8 cellular contexts compared by ENCODE assay signal in genomic region chr11:77126861-77127673, GRCh38. TPM values are rescaled to one million over a fixed set of nuclear protein-coding genes. Genes with fewer than 3 reads are reported as not detected.
DNase-seq lines count a peak whose midpoint lies in the region; ATAC-seq and TF ChIP-seq lines count a peak whose summit lies in the region.

No MANE protein-coding gene starts in this region.

- DNase-seq in CD14-positive monocyte (ENCODE audit: low spot score) (no peak), HCEC 1CT (peak; percentile 33), RPMI7951 (ENCODE audit: low read depth) (peak; percentile 42), activated gamma-delta T cell (lab: John Stamatoyannopoulos, UW) (peak; percentile 23), germinal center (ENCODE audit: low spot score) (peak; percentile 71), omental fat pad (ENCODE audit: low spot score) (no peak)

- H3K4me1 ChIP-seq in thymus (ENCODE audit: control insufficient read depth, insufficient read depth, low read length): peaks cover 8% of the 10 kb centered on the region

- intact Hi-C loops in CD14-positive monocyte (cut with micrococcal nuclease): loop anchor here in 1 of 2 donors (1.0 to 10.0 kb wide), 2 partner anchors 61 to 488 kb away; no protein-coding TSS in a partner anchor

- H3K4me3 ChIP-seq in thymus (ENCODE audit: low read length): peak overlapping the region; percentile 33

- no peak overlapping the region for H3K27ac ChIP-seq in thymus (ENCODE audit: low read depth)

- H3K27me3 Mint-ChIP-seq in CD14-positive monocyte (ENCODE audit: low read depth in 3 of 3): peaks cover 13 to 19% (median 14%) of the 10 kb centered on the region in 3 donors

- no peaks in the 10 kb centered on the region for H3K27me3 ChIP-seq in thymus (ENCODE audit: control insufficient read depth, insufficient read depth)

- H3K36me3 ChIP-seq in thymus (ENCODE audit: control insufficient read depth, insufficient read depth): no peaks in the 10 kb centered on the region

- no peaks in the 10 kb centered on the region for H3K9me3 ChIP-seq in thymus (ENCODE audit: control insufficient read depth)

- H3K9me3 Mint-ChIP-seq in CD14-positive monocyte: peaks cover 0 to 3% (median 0%) of the 10 kb centered on the region in 7 donors

- ATAC-seq in omental fat pad (ENCODE audit: low FRiP score) (peak; percentile 44), GM19455 (IDR thresholded peaks at IDR 0.05; ENCODE audit: unreplicated experiment) (no peak)

- no peak overlapping the region for H3K27ac Mint-ChIP-seq in CD14-positive monocyte

- peak overlapping the region; percentile 67 to 78 for H3K4me3 Mint-ChIP-seq in CD14-positive monocyte

- H3K4me1 Mint-ChIP-seq in CD14-positive monocyte: peaks cover 15% of the 10 kb centered on the region

- H3K36me3 Mint-ChIP-seq in CD14-positive monocyte: no peaks in the 10 kb centered on the region

- whole genome bisulfite sequencing in thymus: 11% methylated on average over 33 of the region's 33 CpGs

- TF ChIP-seq CTCF in CD14-positive monocyte (IDR thresholded peaks at IDR 0.05) (peak; percentile 99), omental fat pad (IDR thresholded peaks at IDR 0.05) (peak in 2 of 3 donors; percentile 85 to 90)

RNA-seq across cellular contexts. Expression of gene MYO7A, which starts 1.0 kb away (rescaled TPM):
- polyA plus RNA-seq in CD14-positive monocyte (1 to 10 TPM; 3.5 to 3.6 TPM), thymus (7.6 TPM)
- 0.29 and 0.36 TPM in 2 replicates for total RNA-seq in RPMI7951 (2014; rRNA removed; shearing (Covaris generic))
- 10 to 100 TPM; 13.4 to 29.9 (median 18.0) TPM for total RNA-seq in omental fat pad

RNA-seq across cellular contexts. Expression of gene OMP, which starts 24.4 kb away (rescaled TPM):
- polyA plus RNA-seq in CD14-positive monocyte: not detected
- total RNA-seq in RPMI7951 (2014; rRNA removed; shearing (Covaris generic)): not detected in 2 replicates
- not detected for total RNA-seq in omental fat pad
- polyA plus RNA-seq in thymus: not detected

Comparison
In these comparisons a context has a peak if more than half of its experiments do, and no peak if none do; other contexts are left out.
1. DNase-seq: peak in HCEC 1CT (single experiment), RPMI7951 (single experiment), activated gamma-delta T cell (single experiment) and germinal center (single experiment); none in CD14-positive monocyte (single experiment) and omental fat pad (single experiment).
2. RNA of gene MYO7A, which starts 1.0 kb away (total RNA-seq): 13.4 to 29.9 TPM in omental fat pad; 0.29 to 0.36 TPM in RPMI7951; every median in the first group is over 10 times any median in the second.